9 cellular contexts compared by ENCODE assay signal in genomic region chr14:69726761-69727511, GRCh38. TPM values are rescaled to one million over a fixed set of nuclear protein-coding genes. Genes with fewer than 3 reads are reported as not detected.
DNase-seq lines count a peak whose midpoint lies in the region; ATAC-seq, FAIRE-seq and TF ChIP-seq lines count a peak whose summit lies in the region.
"Had no signal": no experiment of that assay in that cellular context is flagged by ENCODE, and none has a peak within 500 bp of the region (broad histone marks: within the 10 kb centered on the region; RNA-seq: fewer than 3 reads in every experiment).

No MANE protein-coding gene starts in this region.

- peak overlapping the region in 3 of 4 experiments; percentile 16 to 52 (median 34); a peak in 5 of 8 replicates for H3K4me3 ChIP-seq in H1 (ENCODE audit: extremely low read depth in 1 of 4, insufficient read depth in 2 of 4, low read depth in 3 of 4, low read length in 4 of 4)
- H3K4me3 ChIP-seq: SK-N-MC had no signal

- peak; percentile 94 to 99 for TF ChIP-seq RAD21 in H1 (IDR thresholded peaks at IDR 0.05 in 1 of 2, conservative IDR thresholded peaks at IDR 0.05 in 1 of 2; ENCODE audit: low read depth in 2 of 2, low read length in 2 of 2)

- 32% methylated on average over 48 of the region's 51 CpGs; no CpG with 5 or more reads in 1 of the 2 experiments for WGBS in H1 (ENCODE audit: extremely low coverage in 1 of 2, insufficient coverage in 1 of 2, insufficient read length in 1 of 2, insufficient replicate concordance in 2 of 2, low coverage in 1 of 2, low lambda C conversion rate in 2 of 2, missing lambda C conversion rate in 1 of 2), 2 experiments

- no peaks in the 10 kb centered on the region for H4K20me1 ChIP-seq in H1 (replicated peaks in 1 of 2; ENCODE audit: control insufficient read depth in 1 of 2, insufficient read depth in 2 of 2, low read length in 2 of 2)

- H3K9me3 Mint-ChIP-seq in mesothelial cell of epicardium: no peaks in the 10 kb centered on the region

- H3K23ac ChIP-seq in H1 (ENCODE audit: insufficient read length): no peak overlapping the region

- H3K27me3 ChIP-seq in H1 (replicated peaks in 1 of 4; ENCODE audit: control insufficient read depth in 3 of 4, extremely low read depth in 1 of 4, insufficient read depth in 3 of 4, low read length in 3 of 4): peaks cover 0 to 11% (median 9%) of the 10 kb centered on the region in 4 experiments; a peak in 5 of 7 replicates

- H2BK15ac ChIP-seq in H1 (ENCODE audit: low read length): no peak overlapping the region

- H3K4ac ChIP-seq in H1 (replicated peaks; ENCODE audit: insufficient read length, low read depth, low read length): peak overlapping the region; percentile 73

- peaks cover 2% of the 10 kb centered on the region for H3K4me1 Mint-ChIP-seq in mesothelial cell of epicardium

- H3K4me3 Mint-ChIP-seq in mesothelial cell of epicardium: peak overlapping the region; percentile 49

- peak overlapping the region; percentile 0 to 70; a peak in 3 of 4 replicates for H3K4me2 ChIP-seq in H1 (ENCODE audit: insufficient read depth in 1 of 2, low read depth in 2 of 2, low read length in 2 of 2)

- H3K79me2 ChIP-seq in H1 (ENCODE audit: control insufficient read depth in 1 of 2, insufficient read depth in 2 of 2, low read length in 2 of 2): no peaks in the 10 kb centered on the region

- FAIRE-seq in H1 (lab: Jason Lieb, UNC): no peak

- peak overlapping the region in 2 of 4 experiments; percentile 23 to 25; a peak in 2 of 7 replicates for H3K9ac ChIP-seq in H1 (replicated peaks in 1 of 4; ENCODE audit: extremely low read depth in 1 of 4, low read depth in 3 of 4, low read length in 3 of 4)

- H4K8ac ChIP-seq in H1 (ENCODE audit: extremely low read depth, insufficient read depth, low read length): 0 out of 2 replicates have a peak overlapping the region, but pooled peaks have one; percentile 69

- H3K23me2 ChIP-seq in H1 (ENCODE audit: low read depth, low read length): peaks cover 3% of the 10 kb centered on the region; the same call in 1 of the 2 replicates

- no peaks in the 10 kb centered on the region for H3K79me1 ChIP-seq in H1 (ENCODE audit: low read depth, low read length)

- no peak overlapping the region for H2BK20ac ChIP-seq in H1 (ENCODE audit: low read length)

- TF ChIP-seq CTCF in H1 (IDR thresholded peaks at IDR 0.05; ENCODE audit: control extremely low read depth in 1 of 3, insufficient read depth in 1 of 3, low read depth in 1 of 3, low read length in 3 of 3) (peak; percentile 91 to 97 (median 92)), mesothelial cell of epicardium (IDR thresholded peaks at IDR 0.05; ENCODE audit: unreplicated experiment) (peak; percentile 91)

- no peaks in the 10 kb centered on the region for H3K36me3 ChIP-seq in H1 (ENCODE audit: control insufficient read depth in 2 of 4, insufficient read depth in 4 of 4, low read length in 3 of 4)

- H3K18ac ChIP-seq in H1 (ENCODE audit: extremely low read depth, low read length): no peak overlapping the region; the same call in 1 of the 2 replicates

- no peak overlapping the region for H3K14ac ChIP-seq in H1 (ENCODE audit: insufficient read length)

- H3K56ac ChIP-seq in H1 (replicated peaks; ENCODE audit: insufficient read length, low read depth, low read length): no peak overlapping the region

- CTCF ChIA-PET in H1 (lab: Charles Lee; ENCODE audit: partially characterized antibody): interaction anchor here (0.6 to 4.2 kb wide), 48 partner anchors 9 to 587 kb away, joined by 3 to 47 read pairs (median 4); partner anchors contain the start of genes CCDC177, SRSF5 and SUSD6

- DNase-seq in Ammon's horn (ENCODE audit: low spot score) (peak; percentile 85), NCI-H748 treated with DMSO at 0.1 percent for 48 hours (lab: John Stamatoyannopoulos, UW) (peak; percentile 40), H1 (ENCODE audit: low read depth in 1 of 2, low spot score in 2 of 2) (peak in 1 of 2 experiments; percentile 93), mesothelial cell of epicardium (ENCODE audit: low spot score in 2 of 2, unreplicated experiment in 2 of 2) (peak; percentile 70 to 91)
- DNase-seq in activated CD8-positive, alpha-beta memory T cell treated with anti-CD3 and anti-CD28 coated beads, Interleukin-2, amount 50 U/mL, for 1 hour (ENCODE audit: extremely low read depth): peak; percentile 47
- DNase-seq in stimulated activated CD8-positive, alpha-beta memory T cell treated with anti-CD3 and anti-CD28 coated beads, Interleukin-15, amount 100 ng/mL, for 4 hours (ENCODE audit: low read depth in 2 of 2): peak; percentile 59 to 64

- no peak overlapping the region for H2BK120ac ChIP-seq in H1 (replicated peaks; ENCODE audit: low read depth, low read length)

- no peak overlapping the region for H3K27ac Mint-ChIP-seq in mesothelial cell of epicardium

- TF ChIP-seq EP300 in H1 (IDR thresholded peaks at IDR 0.05; ENCODE audit: borderline replicate concordance in 1 of 2, low read depth in 2 of 2, low read length in 2 of 2): 0 out of 3 replicates have a peak, but pooled peaks of 1 of the 2 experiments have one; percentile 35

- H3K27ac ChIP-seq in H1 (ENCODE audit: low read depth, low read length): no peak overlapping the region
- H3K27ac ChIP-seq: SK-N-MC had no signal

- ATAC-seq in GM18907 (IDR thresholded peaks at IDR 0.05; ENCODE audit: unreplicated experiment): peak; percentile 86
- peak; percentile 68 for ATAC-seq in HG03378 (IDR thresholded peaks at IDR 0.05; ENCODE audit: unreplicated experiment)

- peak overlapping the region; percentile 30 for H4K5ac ChIP-seq in H1 (ENCODE audit: insufficient read length, low read depth, low read length)

- no peak for TF ChIP-seq POLR2A in H1 (IDR thresholded peaks at IDR 0.05; ENCODE audit: control extremely low read depth in 1 of 2, low read depth in 2 of 2, low read length in 2 of 2)

- POLR2A ChIA-PET in H1 (lab: Charles Lee; ENCODE audit: partially characterized antibody): interaction anchor here (0.9 to 1.5 kb wide), 3 partner anchors 14 to 115 kb away, joined by 3 read pairs; no protein-coding TSS in a partner anchor

- H2AFZ ChIP-seq in H1 (ENCODE audit: low read length): peak overlapping the region; percentile 88; the same call in 1 of the 2 replicates

- peaks cover 11% of the 10 kb centered on the region for H3K27me3 Mint-ChIP-seq in mesothelial cell of epicardium (ENCODE audit: low read depth)

- H2BK12ac ChIP-seq in H1 (ENCODE audit: low read depth, low read length): 0 out of 2 replicates have a peak overlapping the region, but pooled peaks have one; percentile 50

- no peaks in the 10 kb centered on the region for H3K9me3 ChIP-seq in H1 (ENCODE audit: insufficient read depth in 2 of 2, low read depth in 1 of 2, low read length in 1 of 2)

- no peak overlapping the region for H2BK5ac ChIP-seq in H1 (ENCODE audit: low read depth, low read length)

- H2AK5ac ChIP-seq in H1 (ENCODE audit: low read depth, low read length): no peak overlapping the region

- no peaks in the 10 kb centered on the region; a peak in 3 of 7 replicates for H3K4me1 ChIP-seq in H1 (replicated peaks in 1 of 4; ENCODE audit: control insufficient read depth in 3 of 4, insufficient read depth in 4 of 4, low read length in 3 of 4)

- H3K36me3 Mint-ChIP-seq in mesothelial cell of epicardium: no peaks in the 10 kb centered on the region

- H4K91ac ChIP-seq in H1 (replicated peaks; ENCODE audit: insufficient read length, low read length): peak overlapping the region; percentile 86

TF ChIP-seq in H1, 55 proteins besides CTCF, POLR2A, EP300 and RAD21 (continues in another document):
- peak; percentile 67; the same call in 1 of the 2 replicates for TF ChIP-seq BACH1 (IDR thresholded peaks at IDR 0.05; ENCODE audit: low read length)
- no peak for TF ChIP-seq NANOG (IDR thresholded peaks at IDR 0.05; ENCODE audit: insufficient read depth, low read depth, low read length, poor library complexity, severe bottlenecking)
- TF ChIP-seq HDAC6 (IDR thresholded peaks at IDR 0.05; ENCODE audit: low read depth, low read length): no peak
- no peak for TF ChIP-seq ATF2 (IDR thresholded peaks at IDR 0.05; ENCODE audit: low read length)
- TF ChIP-seq BRCA1 (IDR thresholded peaks at IDR 0.05; ENCODE audit: low read depth, low read length): no peak
- peak; percentile 55 for TF ChIP-seq KDM4A (IDR thresholded peaks at IDR 0.05; ENCODE audit: low read depth, low read length, severe bottlenecking)
- no peak for TF ChIP-seq SIN3A (conservative IDR thresholded peaks at IDR 0.05 in 1 of 2, IDR thresholded peaks at IDR 0.05 in 1 of 2; ENCODE audit: low read depth in 1 of 2, low read length in 2 of 2)
- TF ChIP-seq CREB1 (IDR thresholded peaks at IDR 0.05): no peak
- 0 out of 2 replicates have a peak, but pooled peaks have one; percentile 13 for TF ChIP-seq EGR1 (IDR thresholded peaks at IDR 0.05; ENCODE audit: borderline replicate concordance, low read depth, low read length)
- TF ChIP-seq TAF7 (optimal IDR thresholded peaks at IDR 0.05; ENCODE audit: borderline replicate concordance, low read depth, low read length): no peak
- peak; percentile 63; the same call in 1 of the 2 replicates for TF ChIP-seq GABPA (IDR thresholded peaks at IDR 0.05; ENCODE audit: borderline replicate concordance, insufficient read depth, low read length)
- TF ChIP-seq MAFK (IDR thresholded peaks at IDR 0.05; ENCODE audit: low read depth, low read length): no peak
- TF ChIP-seq RBBP5 (IDR thresholded peaks at IDR 0.05; ENCODE audit: borderline replicate concordance, low read depth, low read length): no peak

RNA-seq across cellular contexts. Expression of gene SRSF5, which starts 40.0 kb away (rescaled TPM):
- 226 and 238 TPM in 2 replicates for total RNA-seq in H1 (2021; fragmentation: NEBNext Ultra II Directional; extraction: Animal tissue kit (Norgen Biotek cat#: 25700))
- polyA plus RNA-seq in H1 (2011; rRNA removed): 101 and 114 TPM in 2 replicates
- polyA plus RNA-seq in H1 (2011; cell fraction: cytosol; rRNA removed): 369 TPM
- polyA plus RNA-seq in H1 (2011; cell fraction: nucleus; rRNA removed): 200 TPM
- 380 to 494 TPM (median 401 TPM) in 4 replicates for polyA plus RNA-seq in H1 (2012, experiment 1 of 2)
- 62.0 TPM for polyA plus RNA-seq in H1 (2012, experiment 2 of 2)
- 219 TPM for polyA plus RNA-seq in H1 (2013, experiment 1 of 2)
- polyA plus RNA-seq in H1 (2013, experiment 2 of 2): 196 TPM
- polyA minus RNA-seq in H1 (2011; rRNA and poly(A)+ RNA removed): 82.9 and 96.4 TPM in 2 replicates
- 118 TPM for polyA minus RNA-seq in H1 (2011; cell fraction: cytosol; rRNA and poly(A)+ RNA removed)
- 225 TPM for polyA minus RNA-seq in H1 (2011; cell fraction: nucleus; rRNA and poly(A)+ RNA removed)
- total RNA-seq in mesothelial cell of epicardium: 533 to 567 TPM (median 547 TPM) in 3 replicates
